In genomic region chr5:79773612-79774011, GRCh38 we compare ENCODE assay signal across 15 cellular contexts.
DNase-seq lines count a peak whose midpoint lies in the region; ATAC-seq and TF ChIP-seq lines count a peak whose summit lies in the region.
"Had no signal": no experiment of that assay in that cellular context is flagged by ENCODE, and none has a peak within 500 bp of the region (broad histone marks: within the 10 kb centered on the region; RNA-seq: fewer than 3 reads in every experiment).

No MANE protein-coding gene starts in this region.

- H3K9me3 Mint-ChIP-seq in activated T-helper 17 cell treated with anti-CD3 and anti-CD28 coated beads, Interleukin-2, amount 50 U/mL, for 72 hours: peaks cover 5% of the 10 kb centered on the region

- H3K4me3 ChIP-seq in cardiac muscle cell (no peak overlapping the region), osteoblast (ENCODE audit: insufficient read depth, low read length) (peak overlapping the region; percentile 59)
- H3K4me3 ChIP-seq: A549, GM12878 had no signal

- H3K4me1 Mint-ChIP-seq in activated T-helper 17 cell treated with anti-CD3 and anti-CD28 coated beads, Interleukin-2, amount 50 U/mL, for 72 hours: no peaks in the 10 kb centered on the region
- H3K4me1 Mint-ChIP-seq: CD4-positive, alpha-beta memory T cell had no signal

- H3K9me3 ChIP-seq in cardiac muscle cell (ENCODE audit: low read depth) (no peaks in the 10 kb centered on the region), osteoblast (ENCODE audit: low read depth, low read length) (no peaks in the 10 kb centered on the region)
- H3K9me3 ChIP-seq: BE2C had no signal

- H3K36me3 ChIP-seq in cardiac muscle cell (peaks cover 7% of the 10 kb centered on the region), osteoblast (ENCODE audit: insufficient read depth, low read length) (no peaks in the 10 kb centered on the region)
- H3K36me3 ChIP-seq: BE2C had no signal

- no peak for ATAC-seq in Right ventricle myocardium inferior
- peak; percentile 35 for ATAC-seq in activated T-helper 17 cell treated with anti-CD3 and anti-CD28 coated beads, Interleukin-2, amount 50 U/mL, for 72 hours (replicated peaks)
- ATAC-seq: GM12878 had no signal

- H3K4me1 ChIP-seq in cardiac muscle cell (ENCODE audit: low read depth): no peaks in the 10 kb centered on the region
- H3K4me1 ChIP-seq in osteoblast (ENCODE audit: insufficient read depth, low read length): peaks cover 17% of the 10 kb centered on the region
- H3K4me1 ChIP-seq: A549, BE2C had no signal

- H3K27ac ChIP-seq in cardiac muscle cell (peak overlapping the region; percentile 70), osteoblast (ENCODE audit: low read depth, low read length) (no peak overlapping the region)
- H3K27ac ChIP-seq: A549, C4-2B had no signal

- no peaks in the 10 kb centered on the region for H4K20me1 ChIP-seq in osteoblast (ENCODE audit: insufficient read depth, low read length)

- TF ChIP-seq CTCF in cardiac muscle cell (IDR thresholded peaks at IDR 0.05; ENCODE audit: low read depth, low read length): no peak
- TF ChIP-seq CTCF in osteoblast (IDR thresholded peaks at IDR 0.05; ENCODE audit: extremely low read depth, low read depth, low read length): no peak

- H3K4me2 ChIP-seq in osteoblast (ENCODE audit: insufficient read depth, low read length): peak overlapping the region; percentile 78
- H3K4me2 ChIP-seq: A549 had no signal

- H3K79me2 ChIP-seq in osteoblast (ENCODE audit: insufficient read depth, low read length): no peaks in the 10 kb centered on the region

- no peak overlapping the region for H3K27ac Mint-ChIP-seq in activated T-helper 17 cell treated with anti-CD3 and anti-CD28 coated beads, Interleukin-2, amount 50 U/mL, for 72 hours
- H3K27ac Mint-ChIP-seq: CD4-positive, alpha-beta memory T cell; H9 had no signal

- H3K4me3 Mint-ChIP-seq in activated T-helper 17 cell treated with anti-CD3 and anti-CD28 coated beads, Interleukin-2, amount 50 U/mL, for 72 hours: peak overlapping the region; percentile 20
- H3K4me3 Mint-ChIP-seq: H9 had no signal

- H3K27me3 Mint-ChIP-seq in activated T-helper 17 cell treated with anti-CD3 and anti-CD28 coated beads, Interleukin-2, amount 50 U/mL, for 72 hours: peaks cover 7% of the 10 kb centered on the region

- intact Hi-C loops in Right ventricle myocardium inferior (cut with DNase I): no loop called here

- DNase-seq in cardiac muscle cell (ENCODE audit: low read depth in 1 of 2, low spot score in 1 of 2): no peak
- DNase-seq in Right ventricle myocardium inferior (ENCODE audit: missing footprints): no peak
- no peak for DNase-seq in osteoblast (ENCODE audit: insufficient read length, low spot score, missing footprints)
- DNase-seq in NCI-H82 treated with DMSO at 0.1 percent for 48 hours (lab: John Stamatoyannopoulos, UW; ENCODE audit: unreplicated experiment): no peak
- DNase-seq in kidney tubule cell (ENCODE audit: low spot score): no peak
- no peak for DNase-seq in 8988T
- DNase-seq: BE2C; CD4-positive, alpha-beta memory T cell; DMS79; GOT3; H9 had no signal

- no peaks in the 10 kb centered on the region for H3K36me3 Mint-ChIP-seq in activated T-helper 17 cell treated with anti-CD3 and anti-CD28 coated beads, Interleukin-2, amount 50 U/mL, for 72 hours (ENCODE audit: low read depth)

- H3K27me3 ChIP-seq in cardiac muscle cell: no peaks in the 10 kb centered on the region
- H3K27me3 ChIP-seq in osteoblast (ENCODE audit: insufficient read depth, low read length): no peaks in the 10 kb centered on the region
- H3K27me3 ChIP-seq: BE2C had no signal

- H2AFZ ChIP-seq in osteoblast (ENCODE audit: low read length): peak overlapping the region; percentile 86
